20 cellular contexts compared by ENCODE assay signal in genomic region chr20:62433655-62434054, GRCh38. TPM values are rescaled to one million over a fixed set of nuclear protein-coding genes. Genes with fewer than 3 reads are reported as not detected.
DNase-seq lines count a peak whose midpoint lies in the region; ATAC-seq, FAIRE-seq and TF ChIP-seq lines count a peak whose summit lies in the region.
"Had no signal": no experiment of that assay in that cellular context is flagged by ENCODE, and none has a peak within 500 bp of the region (broad histone marks: within the 10 kb centered on the region; RNA-seq: fewer than 3 reads in every experiment).

No MANE protein-coding gene starts in this region.

- WGBS in heart right ventricle, 2 donors = 32 to 38% methylated on average over 20 of the region's 20 CpGs

- ATAC-seq in heart right ventricle = peak in 6 of 8 donors; percentile 19 to 74 (median 46)
- ATAC-seq: activated T-cell treated with anti-CD3 and anti-CD28 coated beads, Interleukin-2, amount 50 U/mL, for 4 hours had no signal

- H3K27ac ChIP-seq in VCaP = peak overlapping the region; percentile 47
- peak overlapping the region in 1 of 10 donors; percentile 19 for H3K27ac ChIP-seq in heart right ventricle
- H3K27ac ChIP-seq: Peyer's patch, skin epidermis, tibial nerve had no signal

- H3K36me3 ChIP-seq in heart right ventricle = no peaks in the 10 kb centered on the region
- H3K36me3 ChIP-seq: Peyer's patch, tibial nerve had no signal

- intact Hi-C loops in heart right ventricle (cut with DNase I) = no loop called here
- intact Hi-C loops in activated CD4-positive, alpha-beta T cell treated with anti-CD3 and anti-CD28 coated beads, Interleukin-2, amount 10 ng/mL, durations not matched to agents 24 days and 14 days (cut with micrococcal nuclease) = no loop called here

- peaks cover 55% of the 10 kb centered on the region for H3K4me1 Mint-ChIP-seq in nephron progenitor cell
- no peaks in the 10 kb centered on the region for H3K4me1 Mint-ChIP-seq in activated CD4-positive, alpha-beta T cell treated with anti-CD3 and anti-CD28 coated beads, Interleukin-2, amount 10 ng/mL, durations not matched to agents 24 days and 14 days

- no peak for DNase-seq in heart right ventricle
- DNase-seq in nephron progenitor cell = peak; percentile 52
- DNase-seq in urothelium cell line (ENCODE audit: low spot score) = no peak
- DNase-seq in DMS153 treated with DMSO at 0.1 percent for 48 hours (lab: John Stamatoyannopoulos, UW; ENCODE audit: unreplicated experiment) = no peak
- no peak for DNase-seq in activated CD4-positive, alpha-beta T cell treated with anti-CD3 and anti-CD28 coated beads, Interleukin-2, amount 10 ng/mL, durations not matched to agents 24 days and 14 days
- DNase-seq in kidney tubule cell (ENCODE audit: low spot score) = no peak
- DNase-seq in NCI-H146 treated with DMSO at 0.1 percent for 48 hours (lab: John Stamatoyannopoulos, UW; ENCODE audit: unreplicated experiment) = no peak
- DNase-seq: activated CD4-positive, alpha-beta memory T cell treated with anti-CD3 and anti-CD28 coated beads for 36 hours; activated naive CD4-positive, alpha-beta T cell treated with anti-CD3 and anti-CD28 coated beads, Interleukin-2, amount 50 U/mL, for 16 hours; activated T-cell treated with anti-CD3 and anti-CD28 coated beads, Interleukin-2, amount 50 U/mL, for 4 hours; cortex of kidney; NCI-H1417 treated with DMSO at 0.1 percent for 48 hours; Peyer's patch had no signal

- peak overlapping the region; percentile 49 for H3K27ac Mint-ChIP-seq in nephron progenitor cell
- no peak overlapping the region for H3K27ac Mint-ChIP-seq in activated CD4-positive, alpha-beta T cell treated with anti-CD3 and anti-CD28 coated beads, Interleukin-2, amount 10 ng/mL, durations not matched to agents 24 days and 14 days
- H3K27ac Mint-ChIP-seq: activated CD4-positive, alpha-beta memory T cell treated with anti-CD3 and anti-CD28 coated beads for 36 hours had no signal

- H3K4me1 ChIP-seq in heart right ventricle = peaks cover 0 to 23% (median 5%) of the 10 kb centered on the region in 9 donors

- H3K27me3 ChIP-seq in heart right ventricle = peaks cover 0 to 19% (median 0%) of the 10 kb centered on the region in 7 donors
- H3K27me3 ChIP-seq: Peyer's patch had no signal

- no peak overlapping the region for H3K4me3 ChIP-seq in heart right ventricle
- H3K4me3 ChIP-seq: Peyer's patch, skin epidermis, tibial nerve had no signal

- TF ChIP-seq CTCF in VCaP (conservative IDR thresholded peaks at IDR 0.05) (no peak), heart right ventricle (IDR thresholded peaks at IDR 0.05) (no peak), nephron progenitor cell (IDR thresholded peaks at IDR 0.05) (no peak)

- no peaks in the 10 kb centered on the region for H3K36me3 Mint-ChIP-seq in nephron progenitor cell (ENCODE audit: low read depth)
- H3K36me3 Mint-ChIP-seq in activated CD4-positive, alpha-beta T cell treated with anti-CD3 and anti-CD28 coated beads, Interleukin-2, amount 10 ng/mL, durations not matched to agents 24 days and 14 days (ENCODE audit: low read depth) = no peaks in the 10 kb centered on the region
- H3K36me3 Mint-ChIP-seq: activated CD4-positive, alpha-beta memory T cell treated with anti-CD3 and anti-CD28 coated beads for 36 hours had no signal

- FAIRE-seq in urothelium cell line (lab: Jason Lieb, UNC) = peak; percentile 84
- FAIRE-seq: H54, keratinocyte had no signal

- no peaks in the 10 kb centered on the region for H3K9me3 ChIP-seq in heart right ventricle
- H3K9me3 ChIP-seq: Peyer's patch, tibial nerve had no signal

- peaks cover 39% of the 10 kb centered on the region for H3K27me3 Mint-ChIP-seq in nephron progenitor cell (ENCODE audit: low read depth, poor library complexity)
- H3K27me3 Mint-ChIP-seq in activated CD4-positive, alpha-beta T cell treated with anti-CD3 and anti-CD28 coated beads, Interleukin-2, amount 10 ng/mL, durations not matched to agents 24 days and 14 days = peaks cover 17% of the 10 kb centered on the region

- peaks cover 4% of the 10 kb centered on the region for H3K9me3 Mint-ChIP-seq in nephron progenitor cell
- H3K9me3 Mint-ChIP-seq in activated CD4-positive, alpha-beta T cell treated with anti-CD3 and anti-CD28 coated beads, Interleukin-2, amount 10 ng/mL, durations not matched to agents 24 days and 14 days = no peaks in the 10 kb centered on the region
- H3K9me3 Mint-ChIP-seq: activated CD4-positive, alpha-beta memory T cell treated with anti-CD3 and anti-CD28 coated beads for 36 hours; activated T-cell treated with anti-CD3 and anti-CD28 coated beads, Interleukin-2, amount 50 U/mL, for 4 hours had no signal

- H3K4me3 Mint-ChIP-seq in nephron progenitor cell = peak overlapping the region; percentile 41
- H3K4me3 Mint-ChIP-seq in activated CD4-positive, alpha-beta T cell treated with anti-CD3 and anti-CD28 coated beads, Interleukin-2, amount 10 ng/mL, durations not matched to agents 24 days and 14 days = no peak overlapping the region
- H3K4me3 Mint-ChIP-seq: activated CD4-positive, alpha-beta memory T cell treated with anti-CD3 and anti-CD28 coated beads for 36 hours; activated T-cell treated with anti-CD3 and anti-CD28 coated beads, Interleukin-2, amount 50 U/mL, for 4 hours had no signal

RNA-seq across cellular contexts. Expression of gene RBBP8NL, which starts 6.3 kb away (rescaled TPM):
- not detected for total RNA-seq in heart right ventricle
- not detected for polyA plus RNA-seq in heart right ventricle
- total RNA-seq in activated CD4-positive, alpha-beta T cell treated with anti-CD3 and anti-CD28 coated beads, Interleukin-2, amount 10 ng/mL, durations not matched to agents 24 days and 14 days = not detected in 2 replicates
- total RNA-seq: activated CD4-positive, alpha-beta memory T cell treated with anti-CD3 and anti-CD28 coated beads for 36 hours; activated T-cell treated with anti-CD3 and anti-CD28 coated beads, Interleukin-2, amount 50 U/mL, for 4 hours; mononuclear cell; tibial nerve had no signal
- polyA plus RNA-seq: BJ had no signal

RNA-seq across cellular contexts. Expression of gene CABLES2, which starts 26.6 kb away (rescaled TPM):
- 10 to 100 TPM in 2 of 10 donors, 1 to 10 TPM in 8; 5.6 to 11.9 (median 8.0) TPM for total RNA-seq in heart right ventricle
- polyA plus RNA-seq in heart right ventricle = 1 to 10 TPM; 2.9 to 6.9 TPM
- 13.1 and 13.5 TPM in 2 replicates for total RNA-seq in activated CD4-positive, alpha-beta T cell treated with anti-CD3 and anti-CD28 coated beads, Interleukin-2, amount 10 ng/mL, durations not matched to agents 24 days and 14 days

RNA-seq across cellular contexts. Expression of gene GATA5, which starts 42.1 kb away (rescaled TPM):
- total RNA-seq in heart right ventricle = 1 to 10 TPM in 2 of 10 donors, under 1 TPM in 8; 0.11 to 5.1 (median 0.60) TPM
- 1 to 10 TPM in 1 of 2 donors, under 1 TPM in 1; 0.30 to 1.2 TPM for polyA plus RNA-seq in heart right ventricle
- not detected in 2 replicates for total RNA-seq in activated CD4-positive, alpha-beta T cell treated with anti-CD3 and anti-CD28 coated beads, Interleukin-2, amount 10 ng/mL, durations not matched to agents 24 days and 14 days
- total RNA-seq: activated CD4-positive, alpha-beta memory T cell treated with anti-CD3 and anti-CD28 coated beads for 36 hours; activated T-cell treated with anti-CD3 and anti-CD28 coated beads, Interleukin-2, amount 50 U/mL, for 4 hours; mononuclear cell had no signal
- polyA plus RNA-seq: BJ, keratinocyte had no signal

RNA-seq across cellular contexts. Expression of gene RPS21, which starts 46.8 kb away (rescaled TPM):
- 100 to 1,000 TPM; 512 to 811 (median 576) TPM for total RNA-seq in heart right ventricle
- polyA plus RNA-seq in heart right ventricle = 1,000 to 10,000 TPM; 1,609 to 4,111 TPM
- 2,091 and 2,109 TPM in 2 replicates for total RNA-seq in activated CD4-positive, alpha-beta T cell treated with anti-CD3 and anti-CD28 coated beads, Interleukin-2, amount 10 ng/mL, durations not matched to agents 24 days and 14 days
